In the genomic region with DNA sequence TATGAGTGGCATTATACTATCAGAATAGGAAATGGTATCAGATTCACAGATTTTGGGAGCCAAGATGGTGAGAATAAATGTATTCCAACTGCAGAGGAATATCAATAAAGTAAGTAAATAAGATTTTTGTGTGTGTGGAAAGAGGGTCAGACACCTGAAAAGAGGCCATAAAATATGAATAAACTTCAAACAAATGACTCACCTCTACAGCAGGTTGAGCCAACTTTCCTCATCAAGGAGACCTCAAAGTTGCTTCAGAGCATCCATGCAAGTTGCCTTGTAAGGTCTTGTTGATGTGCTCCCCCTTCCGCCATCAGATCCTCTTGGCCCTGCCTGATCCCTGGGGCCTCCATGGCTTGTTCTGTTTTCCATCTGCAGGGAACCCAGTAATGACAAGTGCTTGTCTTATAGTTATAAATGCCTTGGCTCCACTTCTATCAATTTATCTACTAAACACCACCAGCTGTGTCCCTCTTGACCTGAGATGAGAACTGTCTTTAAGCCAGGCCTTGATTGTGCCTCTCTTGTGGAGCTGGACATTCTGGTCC, we compare ENCODE assay signal across 28 cellular contexts.
"Had no signal": no experiment of that assay in that cellular context is flagged by ENCODE, and none has a peak within 500 bp of the region (broad histone marks: within the 10 kb centered on the region; RNA-seq: fewer than 3 reads in every experiment).

No MANE protein-coding gene starts in this region.

- H3K4me2 ChIP-seq: PC-9 had no signal

- H3K36me3 ChIP-seq: ascending aorta had no signal

- H3K27ac ChIP-seq: ascending aorta, PC-9, RWPE1 had no signal

- ATAC-seq: activated CD8-positive, alpha-beta T cell treated with anti-CD3 and anti-CD28 coated beads for 36 hours; activated T-cell treated with anti-CD3 and anti-CD28 coated beads, Interleukin-2, amount 50 U/mL, for 72 hours; activated T-helper 17 cell treated with anti-CD3 and anti-CD28 coated beads, Interleukin-2, amount 50 U/mL, for 72 hours; K562 had no signal

- H2AFZ ChIP-seq: PC-9 had no signal

- DNase-seq: activated CD4-positive, alpha-beta T cell treated with anti-CD3 and anti-CD28 coated beads, Interleukin-2, amount 10 ng/mL, durations not matched to agents 24 days and 14 days; activated CD4-positive, alpha-beta T cell treated with anti-CD3 and anti-CD28 coated beads, Interleukin-2, amount 50 U/mL, for 4 hours; activated CD8-positive, alpha-beta T cell treated with anti-CD3 and anti-CD28 coated beads for 36 hours; activated effector memory CD4-positive, alpha-beta T cell treated with anti-CD3 and anti-CD28 coated beads, Interleukin-2, amount 50 U/mL, for 16 hours; activated naive CD4-positive, alpha-beta T cell; activated naive CD4-positive, alpha-beta T cell treated with anti-CD3 and anti-CD28 coated beads, Interleukin-2, amount 50 U/mL, for 16 hours; activated naive CD8-positive, alpha-beta T cell treated with anti-CD3 and anti-CD28 coated beads for 36 hours; activated T-cell treated with anti-CD3 and anti-CD28 coated beads, Interleukin-2, amount 50 U/mL, for 1 hour; activated T-cell treated with anti-CD3 and anti-CD28 coated beads, Interleukin-2, amount 50 U/mL, for 72 hours; amygdala; caudate nucleus; NCI-H1105 treated with DMSO at 0.1 percent for 48 hours; NCI-H1436; NCI-H1694; NCI-H1930; NCI-H2081 treated with DMSO at 0.1 percent for 48 hours; NCI-H2171; NCI-H510A; NCI-H526; NCI-H748 treated with DMSO at 0.1 percent for 48 hours; NK-92 treated with Interleukin-12 subunit alpha and Interleukin-12 subunit beta, amount 100 ng/mL, for 24 hours; PC-9; Right ventricle myocardium superior; SW 1271 had no signal

- H3K27me3 ChIP-seq: ascending aorta had no signal

- H3K9me3 ChIP-seq: ascending aorta had no signal

- H3K4me3 ChIP-seq: ascending aorta, K562, PC-9 had no signal
